In genomic region chr16:87464691-87465300, GRCh38 we compare ENCODE assay signal across 8 cellular contexts. TPM values are rescaled to one million over a fixed set of nuclear protein-coding genes. Genes with fewer than 3 reads are reported as not detected.
DNase-seq lines count a peak whose midpoint lies in the region; ATAC-seq, FAIRE-seq and TF ChIP-seq lines count a peak whose summit lies in the region.

No MANE protein-coding gene starts in this region.

- DNase-seq in A673 (ENCODE audit: low spot score) (no peak), H9 (no peak), T-helper 17 cell (no peak), bronchial epithelial cell (ENCODE audit: low read depth) (peak; percentile 66), left colon (peak; percentile 49 to 75), cerebellum (ENCODE audit: low spot score) (no peak)
- DNase-seq in stimulated activated CD4-positive, alpha-beta T cell treated with anti-CD3 and anti-CD28 coated beads, Interleukin-4, amount 100 ng/mL, for 1 hour: peak; percentile 34

- intact Hi-C loops in A673 (cut with micrococcal nuclease; ENCODE audit: unreplicated experiment): no loop called here
- intact Hi-C loops in left colon (cut with DNase I, micrococcal nuclease): no loop called here

- H2AFZ ChIP-seq in H9 (ENCODE audit: low read length): no peak overlapping the region

- ATAC-seq in T-helper 17 cell (peak; percentile 65), left colon (no peak), GM18907 (IDR thresholded peaks at IDR 0.05; ENCODE audit: unreplicated experiment) (no peak)

- no peak overlapping the region for H3T11ph ChIP-seq in H9 (ENCODE audit: low read length)

- H2AK5ac ChIP-seq in H9 (ENCODE audit: insufficient read length, low read length): no peak overlapping the region

- H3K36me3 ChIP-seq in A673 (ENCODE audit: insufficient read depth, low read length, poor library complexity, severe bottlenecking) (no peaks in the 10 kb centered on the region), bronchial epithelial cell (ENCODE audit: control insufficient read depth, insufficient read depth, low read length) (no peaks in the 10 kb centered on the region)

- H3K36me3 Mint-ChIP-seq in H9 (ENCODE audit: insufficient read depth in 1 of 3, low read depth in 3 of 3) (peaks cover 2 to 5% (median 2%) of the 10 kb centered on the region in 3 experiments; a peak in 5 of 7 replicates), T-helper 17 cell (ENCODE audit: low read depth) (no peaks in the 10 kb centered on the region)

- H2BK120ac ChIP-seq in H9 (ENCODE audit: low read depth, low read length, poor library complexity, severe bottlenecking): no peak overlapping the region

- no peak for TF ChIP-seq CTCF in A673 (conservative IDR thresholded peaks at IDR 0.05; ENCODE audit: low read depth, low read length)
- no peak for TF ChIP-seq CTCF in H9 (conservative IDR thresholded peaks at IDR 0.05)
- no peak for TF ChIP-seq CTCF in bronchial epithelial cell (IDR thresholded peaks at IDR 0.05; ENCODE audit: insufficient read depth, low read length, severe bottlenecking)

- CTCF ChIA-PET in A673 (lab: Charles Lee): no interaction called here

- peak overlapping the region; percentile 40; the same call in 1 of the 2 replicates for H3K14ac ChIP-seq in H9 (ENCODE audit: insufficient read depth, low read length)

- H3K23ac ChIP-seq in H9 (ENCODE audit: insufficient read length, low read depth, low read length): no peak overlapping the region

- no peak overlapping the region for H4K8ac ChIP-seq in H9 (replicated peaks; ENCODE audit: insufficient read length, low read depth, low read length)

- H4K91ac ChIP-seq in H9 (ENCODE audit: insufficient read length, low read depth, low read length): no peak overlapping the region

- no peak overlapping the region for H2BK12ac ChIP-seq in H9 (ENCODE audit: insufficient read length, low read depth, low read length)

- no peak overlapping the region for H3K18ac ChIP-seq in H9 (ENCODE audit: insufficient read length, low read depth, low read length)

- H3K4ac ChIP-seq in H9 (ENCODE audit: low read depth, low read length): no peak overlapping the region

- H4K5ac ChIP-seq in H9 (ENCODE audit: insufficient read length, low read depth, low read length): no peak overlapping the region

- H2BK20ac ChIP-seq in H9 (ENCODE audit: low read depth, low read length, poor library complexity, severe bottlenecking): no peak overlapping the region

- H3K79me2 ChIP-seq in H9 (ENCODE audit: insufficient read depth, low read length): peaks cover 4% of the 10 kb centered on the region; the same call in 1 of the 2 replicates

- H3K4me1 ChIP-seq in A673 (ENCODE audit: insufficient read depth, low read length, poor library complexity, severe bottlenecking): peaks cover 40% of the 10 kb centered on the region
- peaks cover 3% of the 10 kb centered on the region; the same call in 1 of the 2 replicates for H3K4me1 ChIP-seq in H9 (ENCODE audit: insufficient read depth, low read length)

- H2BK5ac ChIP-seq in H9 (ENCODE audit: insufficient read length, low read length): no peak overlapping the region

- H3K56ac ChIP-seq in H9 (ENCODE audit: insufficient read length, low read depth, low read length): no peak overlapping the region

- H3K23me2 ChIP-seq in H9 (ENCODE audit: insufficient read length, low read depth, low read length, poor library complexity, severe bottlenecking): no peaks in the 10 kb centered on the region

- H3K9me3 Mint-ChIP-seq in H9: no peaks in the 10 kb centered on the region

- H3K27me3 Mint-ChIP-seq in H9 (ENCODE audit: low read depth): no peaks in the 10 kb centered on the region
- no peaks in the 10 kb centered on the region for H3K27me3 Mint-ChIP-seq in T-helper 17 cell

- no peak overlapping the region for H2BK15ac ChIP-seq in H9 (ENCODE audit: low read depth, low read length)

- peak overlapping the region; percentile 69 to 85 (median 84) for H3K27ac Mint-ChIP-seq in H9
- peak overlapping the region; percentile 92 for H3K27ac Mint-ChIP-seq in T-helper 17 cell

- FAIRE-seq in bronchial epithelial cell (lab: Jason Lieb, UNC): no peak

- H3K27ac ChIP-seq in A673 (ENCODE audit: low read depth, low read length, poor library complexity, severe bottlenecking) (peak overlapping the region; percentile 77), H9 (ENCODE audit: insufficient read length, low read depth, low read length) (no peak overlapping the region)

- H3K9ac ChIP-seq in H9 (ENCODE audit: extremely low read depth, insufficient read length, low read length): no peak overlapping the region

- no peaks in the 10 kb centered on the region for H3K9me3 ChIP-seq in A673 (ENCODE audit: low read depth, low read length, poor library complexity, severe bottlenecking)
- H3K9me3 ChIP-seq in H9 (ENCODE audit: control insufficient read depth, low read depth, low read length): no peaks in the 10 kb centered on the region
- no peaks in the 10 kb centered on the region for H3K9me3 ChIP-seq in T-helper 17 cell (ENCODE audit: control insufficient read depth, low read length, poor library complexity, severe bottlenecking)

- POLR2A ChIA-PET in A673 (lab: Charles Lee; ENCODE audit: low non-redundant PET): no interaction called here

- peaks cover 13 to 26% of the 10 kb centered on the region in 2 experiments for H3K4me1 Mint-ChIP-seq in H9
- peaks cover 26% of the 10 kb centered on the region for H3K4me1 Mint-ChIP-seq in T-helper 17 cell

- H3K4me3 Mint-ChIP-seq in H9 (no peak overlapping the region; a peak in 1 of 5 replicates), T-helper 17 cell (peak overlapping the region; percentile 85)

- H3K4me3 ChIP-seq in A673 (ENCODE audit: low read depth, low read length, poor library complexity, severe bottlenecking): no peak overlapping the region
- no peak overlapping the region for H3K4me3 ChIP-seq in bronchial epithelial cell (ENCODE audit: low read depth, low read length)

- H3K27me3 ChIP-seq in A673 (replicated peaks; ENCODE audit: insufficient read depth, low read depth, low read length, poor library complexity): no peaks in the 10 kb centered on the region
- H3K27me3 ChIP-seq in H9 (ENCODE audit: insufficient read depth, low read length): no peaks in the 10 kb centered on the region
- H3K27me3 ChIP-seq in bronchial epithelial cell (ENCODE audit: control insufficient read depth, insufficient read depth, low read length): no peaks in the 10 kb centered on the region

- BruUV-seq in A673 (replicated peaks; lab: Mats Ljungman, UMichigan): no TSS peak

- no peak overlapping the region for H3K4me2 ChIP-seq in H9 (ENCODE audit: insufficient read depth, insufficient read length, low read length)

- no peaks in the 10 kb centered on the region for H4K20me1 ChIP-seq in H9 (ENCODE audit: control insufficient read depth, insufficient read depth, insufficient read length)

- H3K79me1 ChIP-seq in H9 (ENCODE audit: insufficient read depth, low read depth, low read length, poor library complexity, severe bottlenecking): peaks cover 7% of the 10 kb centered on the region

- no CpG with 5 or more reads among the region's 13 CpGs for WGBS in H9 (ENCODE audit: extremely low coverage, insufficient read length, low lambda C conversion rate)

RNA-seq across cellular contexts. Expression of gene ZCCHC14, which starts 28.0 kb away (rescaled TPM):
- total RNA-seq in A673 (2021) (30.3 and 32.3 TPM in 2 replicates), H9 (2021) (27.6 and 27.7 TPM in 2 replicates), T-helper 17 cell (10 to 100 TPM; 16.5 to 17.7 TPM), bronchial epithelial cell (2.9 and 4.2 TPM in 2 replicates), left colon (10 to 100 TPM; 30.3 to 30.7 TPM), cerebellum (45.1 TPM)

Comparison
In these comparisons a context has a peak if more than half of its experiments do, and no peak if none do; other contexts are left out.
1. DNase-seq: peak in bronchial epithelial cell (single experiment), left colon (2 of 2) and stimulated activated CD4-positive, alpha-beta T cell treated with anti-CD3 and anti-CD28 coated beads, Interleukin-4, amount 100 ng/mL, for 1 hour (single experiment); none in A673 (single experiment), H9 (single experiment), T-helper 17 cell (0 of 3) and cerebellum (single experiment).